Comparison of ENCODE assay signal across 8 cellular contexts in the genomic region with DNA sequence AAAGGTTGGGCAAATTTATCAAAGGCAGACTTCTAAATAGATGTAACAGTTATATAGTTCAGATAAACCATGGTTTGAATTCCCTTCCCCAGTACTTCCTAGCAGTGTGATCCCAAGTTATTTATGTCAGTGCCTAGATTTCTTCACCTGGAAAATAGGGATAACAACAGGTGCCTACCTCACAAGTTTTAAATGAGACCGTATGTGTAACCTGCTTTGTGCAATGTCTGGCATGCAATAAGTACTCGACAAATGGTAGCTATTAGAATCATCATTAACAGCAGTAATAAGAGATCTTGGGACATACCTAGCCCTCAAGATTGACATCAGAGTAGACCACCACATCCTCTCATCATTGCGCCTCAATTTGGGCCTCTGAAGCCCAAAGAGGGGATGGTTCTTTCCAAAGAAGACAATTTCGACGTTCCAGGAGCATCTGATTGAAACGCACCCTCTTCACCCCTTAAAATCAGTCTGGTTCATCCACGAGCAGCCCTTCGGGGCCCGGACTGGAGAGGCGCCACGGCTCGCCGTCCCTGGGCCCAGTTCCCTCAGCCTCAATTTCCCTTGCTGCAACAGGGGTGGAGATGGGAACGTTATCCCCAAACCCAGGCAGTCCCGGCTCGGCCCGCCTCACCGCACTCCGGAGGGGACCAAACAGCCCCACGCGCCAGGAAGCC. TPM values are rescaled to one million over a fixed set of nuclear protein-coding genes. Genes with fewer than 3 reads are reported as not detected.
DNase-seq lines count a peak whose midpoint lies in the region; TF ChIP-seq lines count a peak whose summit lies in the region.

No MANE protein-coding gene starts in this region.

- in situ Hi-C loops in GM13977 (cut with MboI; ENCODE audit: low pct_unique_long_range_greater_than_20kb, low sequenced_read_pairs, unreplicated experiment): no loop called here

- H3F3A ChIP-seq in OCI-LY1 (ENCODE audit: insufficient read depth, low read length) (no peaks in the 10 kb centered on the region), neural cell (ENCODE audit: insufficient read depth, low read length, poor library complexity, severe bottlenecking) (no peaks in the 10 kb centered on the region)

- POLR2A ChIA-PET in HEK293T (lab: Yijun Ruan, JAX): interaction anchor here (0.9 to 2.1 kb wide), 3 partner anchors 24 to 85 kb away, joined by 3 to 8 read pairs (median 6); no protein-coding TSS in a partner anchor

- peaks cover 15% of the 10 kb centered on the region for H3K36me3 ChIP-seq in OCI-LY1 (ENCODE audit: insufficient read depth, low read length)
- H3K36me3 ChIP-seq in effector memory CD4-positive, alpha-beta T cell (ENCODE audit: control insufficient read depth, insufficient read depth, low read length): no peaks in the 10 kb centered on the region
- H3K36me3 ChIP-seq in neural cell (ENCODE audit: insufficient read depth, low read length): no peaks in the 10 kb centered on the region

- CTCF ChIA-PET in HEK293T (lab: Yijun Ruan, JAX): interaction anchor here (1.9 kb wide), 1 partner anchor 33 kb away, joined by 8 read pairs; no protein-coding TSS in a partner anchor

- no peak for TF ChIP-seq RAD21 in neural cell (conservative IDR thresholded peaks at IDR 0.05)

- H2AFZ ChIP-seq in OCI-LY1 (ENCODE audit: low read length) (no peak overlapping the region), neural cell (ENCODE audit: low read depth, low read length) (peak overlapping the region; percentile 77)

- peak; percentile 38 for DNase-seq in GM13977 (ENCODE audit: low spot score)
- DNase-seq in HEK293T (ENCODE audit: extremely low spot score): no peak
- no peak for DNase-seq in effector memory CD4-positive, alpha-beta T cell
- no peak for DNase-seq in H4 (ENCODE audit: low spot score)
- no peak for DNase-seq in activated gamma-delta T cell treated with Interleukin-2 at 50 U/mL for 16 hours
- no peak for DNase-seq in DMS114 treated with DMSO at 0.1 percent for 48 hours (lab: John Stamatoyannopoulos, UW; ENCODE audit: unreplicated experiment)

- H3K27me3 ChIP-seq in OCI-LY1 (ENCODE audit: insufficient read depth, low read length): no peaks in the 10 kb centered on the region
- no peaks in the 10 kb centered on the region for H3K27me3 ChIP-seq in effector memory CD4-positive, alpha-beta T cell (replicated peaks; ENCODE audit: control insufficient read depth, insufficient read depth, low read length, poor library complexity, severe bottlenecking)
- H3K27me3 ChIP-seq in neural cell (ENCODE audit: insufficient read depth, low read depth, low read length): no peaks in the 10 kb centered on the region

- peak overlapping the region; percentile 98 for H3K9ac ChIP-seq in OCI-LY1 (ENCODE audit: low read length)
- peak overlapping the region; percentile 81 for H3K9ac ChIP-seq in neural cell (ENCODE audit: low read length)

- TF ChIP-seq CTCF in GM13977 (IDR thresholded peaks at IDR 0.05; ENCODE audit: extremely low read depth, insufficient read depth, missing control alignments): no peak
- no peak for TF ChIP-seq CTCF in OCI-LY1 (IDR thresholded peaks at IDR 0.05; ENCODE audit: low read length)
- no peak for TF ChIP-seq CTCF in neural cell (IDR thresholded peaks at IDR 0.05; ENCODE audit: poor library complexity, severe bottlenecking)

- no peaks in the 10 kb centered on the region for H4K20me1 ChIP-seq in OCI-LY1 (ENCODE audit: insufficient read depth, low read length)
- H4K20me1 ChIP-seq in neural cell (ENCODE audit: insufficient read depth): no peaks in the 10 kb centered on the region

- H3K4me2 ChIP-seq in OCI-LY1 (ENCODE audit: low read length) (peak overlapping the region; percentile 99), neural cell (ENCODE audit: low read length) (peak overlapping the region; percentile 88)

- peak overlapping the region; percentile 50 for H3K27ac ChIP-seq in OCI-LY1 (ENCODE audit: low read depth, low read length, poor library complexity, severe bottlenecking)
- H3K27ac ChIP-seq in effector memory CD4-positive, alpha-beta T cell (ENCODE audit: insufficient read depth, low read length, poor library complexity, severe bottlenecking): peak overlapping the region; percentile 61
- peak overlapping the region; percentile 70 for H3K27ac ChIP-seq in neural cell (ENCODE audit: low read length)

- H3K4me1 ChIP-seq in OCI-LY1 (ENCODE audit: insufficient read depth, low read length, severe bottlenecking): peaks cover 30% of the 10 kb centered on the region
- peaks cover 4% of the 10 kb centered on the region for H3K4me1 ChIP-seq in effector memory CD4-positive, alpha-beta T cell (ENCODE audit: control insufficient read depth, insufficient read depth, low read length, poor library complexity, severe bottlenecking)

- H3K79me2 ChIP-seq in OCI-LY1 (ENCODE audit: insufficient read depth, low read length) (peaks cover 6% of the 10 kb centered on the region), neural cell (replicated peaks; ENCODE audit: insufficient read depth, low read length) (peaks cover 5% of the 10 kb centered on the region)

- H3K9me2 ChIP-seq in OCI-LY1 (ENCODE audit: low read depth, low read length) (no peaks in the 10 kb centered on the region), neural cell (ENCODE audit: insufficient read depth, low read length) (no peaks in the 10 kb centered on the region)

- H3K9me3 ChIP-seq in OCI-LY1 (ENCODE audit: low read length) (no peaks in the 10 kb centered on the region), neural cell (ENCODE audit: low read length) (no peaks in the 10 kb centered on the region)
- H3K9me3 ChIP-seq in effector memory CD4-positive, alpha-beta T cell (ENCODE audit: control insufficient read depth, low read length): no peaks in the 10 kb centered on the region

- H3K4me3 ChIP-seq in OCI-LY1 (ENCODE audit: low read depth, low read length, poor library complexity, severe bottlenecking) (peak overlapping the region; percentile 95), neural cell (ENCODE audit: low read length) (peak overlapping the region; percentile 95)
- H3K4me3 ChIP-seq in effector memory CD4-positive, alpha-beta T cell (ENCODE audit: insufficient read depth, low read depth, low read length, poor library complexity, severe bottlenecking): peak overlapping the region; percentile 90

- TF ChIP-seq EP300 in neural cell (conservative IDR thresholded peaks at IDR 0.05; ENCODE audit: poor library complexity, severe bottlenecking): no peak

TF ChIP-seq in HEK293T, 16 proteins besides CTCF, POLR2A, EP300 and RAD21:
- TF ChIP-seq L3MBTL2 (conservative IDR thresholded peaks at IDR 0.05) (peak; percentile 56; the same call in 1 of the 2 replicates), FOXA1 (IDR thresholded peaks at IDR 0.05) (no peak)

TF ChIP-seq in neural cell, 6 proteins besides CTCF, POLR2A, EP300 and RAD21:
- TF ChIP-seq TAF1 (IDR thresholded peaks at IDR 0.05; ENCODE audit: low read depth): peak; percentile 28
- TF ChIP-seq, protein P1, sequence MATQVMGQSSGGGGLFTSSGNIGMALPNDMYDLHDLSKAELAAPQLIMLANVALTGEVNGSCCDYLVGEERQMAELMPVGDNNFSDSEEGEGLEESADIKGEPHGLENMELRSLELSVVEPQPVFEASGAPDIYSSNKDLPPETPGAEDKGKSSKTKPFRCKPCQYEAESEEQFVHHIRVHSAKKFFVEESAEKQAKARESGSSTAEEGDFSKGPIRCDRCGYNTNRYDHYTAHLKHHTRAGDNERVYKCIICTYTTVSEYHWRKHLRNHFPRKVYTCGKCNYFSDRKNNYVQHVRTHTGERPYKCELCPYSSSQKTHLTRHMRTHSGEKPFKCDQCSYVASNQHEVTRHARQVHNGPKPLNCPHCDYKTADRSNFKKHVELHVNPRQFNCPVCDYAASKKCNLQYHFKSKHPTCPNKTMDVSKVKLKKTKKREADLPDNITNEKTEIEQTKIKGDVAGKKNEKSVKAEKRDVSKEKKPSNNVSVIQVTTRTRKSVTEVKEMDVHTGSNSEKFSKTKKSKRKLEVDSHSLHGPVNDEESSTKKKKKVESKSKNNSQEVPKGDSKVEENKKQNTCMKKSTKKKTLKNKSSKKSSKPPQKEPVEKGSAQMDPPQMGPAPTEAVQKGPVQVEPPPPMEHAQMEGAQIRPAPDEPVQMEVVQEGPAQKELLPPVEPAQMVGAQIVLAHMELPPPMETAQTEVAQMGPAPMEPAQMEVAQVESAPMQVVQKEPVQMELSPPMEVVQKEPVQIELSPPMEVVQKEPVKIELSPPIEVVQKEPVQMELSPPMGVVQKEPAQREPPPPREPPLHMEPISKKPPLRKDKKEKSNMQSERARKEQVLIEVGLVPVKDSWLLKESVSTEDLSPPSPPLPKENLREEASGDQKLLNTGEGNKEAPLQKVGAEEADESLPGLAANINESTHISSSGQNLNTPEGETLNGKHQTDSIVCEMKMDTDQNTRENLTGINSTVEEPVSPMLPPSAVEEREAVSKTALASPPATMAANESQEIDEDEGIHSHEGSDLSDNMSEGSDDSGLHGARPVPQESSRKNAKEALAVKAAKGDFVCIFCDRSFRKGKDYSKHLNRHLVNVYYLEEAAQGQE (IDR thresholded peaks at IDR 0.05; ENCODE audit: borderline replicate concordance): peak; percentile 37
- no peak for TF ChIP-seq MXI1 (conservative IDR thresholded peaks at IDR 0.05; ENCODE audit: poor library complexity, severe bottlenecking)
TF ChIP-seq in neural cell: peak in this region for 2.

RNA-seq across cellular contexts. Expression of a gene that starts 0.5 kb away (rescaled TPM):
- 38.4 and 41.7 TPM in 2 replicates for polyA plus RNA-seq in neural cell
- polyA minus RNA-seq in neural cell: 103 and 119 TPM in 2 replicates
- total RNA-seq in H4 (2014; rRNA removed; shearing (Covaris generic)): 27.6 and 50.3 TPM in 2 replicates

RNA-seq across cellular contexts. Expression of a gene that starts 0.6 kb away (rescaled TPM):
- 23.5 and 32.0 TPM in 2 replicates for polyA plus RNA-seq in neural cell
- polyA minus RNA-seq in neural cell: 43.1 and 46.1 TPM in 2 replicates
- total RNA-seq in H4 (2014; rRNA removed; shearing (Covaris generic)): 11.3 and 15.4 TPM in 2 replicates

RNA-seq across cellular contexts. Expression of a gene that starts 30.3 kb away (rescaled TPM):
- not detected in 2 replicates for polyA plus RNA-seq in neural cell
- polyA minus RNA-seq in neural cell: not detected in 2 replicates
- not detected in 2 replicates for total RNA-seq in H4 (2014; rRNA removed; shearing (Covaris generic))
